20 cellular contexts compared by ENCODE assay signal in the genomic region with DNA sequence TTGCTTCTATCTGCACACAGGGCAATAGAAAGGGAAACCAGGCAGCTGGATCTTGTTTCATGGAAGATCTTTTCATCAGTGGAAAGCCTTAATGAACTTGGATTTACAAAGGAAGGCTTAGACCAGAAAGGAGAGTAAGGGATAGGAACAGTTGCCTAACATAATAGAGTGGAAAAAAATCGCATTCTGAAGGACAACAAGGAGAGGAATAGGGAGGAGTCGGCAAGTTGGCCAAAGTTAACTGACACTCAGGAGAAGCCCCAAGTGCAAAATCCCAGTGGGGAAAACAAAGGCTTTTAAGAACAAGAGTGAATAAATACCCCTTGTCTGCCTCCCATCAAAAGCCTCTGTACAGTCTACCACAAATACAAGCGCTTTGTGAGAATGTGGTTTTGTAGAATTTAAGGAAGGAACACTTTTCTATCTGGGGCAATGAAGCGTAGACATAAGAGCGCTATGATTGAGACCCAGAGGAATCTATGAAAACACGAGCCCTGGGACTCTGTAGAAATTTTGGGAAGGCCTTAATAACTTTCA.
DNase-seq lines count a peak whose midpoint lies in the region; ATAC-seq and TF ChIP-seq lines count a peak whose summit lies in the region.
"Had no signal": no experiment of that assay in that cellular context is flagged by ENCODE, and none has a peak within 500 bp of the region (broad histone marks: within the 10 kb centered on the region; RNA-seq: fewer than 3 reads in every experiment).

No MANE protein-coding gene starts in this region.

- DNase-seq in KBM-7 (peak; percentile 9), kidney tubule cell (ENCODE audit: low spot score) (peak; percentile 45), NCI-H146 (lab: John Stamatoyannopoulos, UW) (no peak)
- DNase-seq in activated T-cell treated with anti-CD3 and anti-CD28 coated beads, Interleukin-2, amount 50 U/mL, for 48 hours, result no peak
- DNase-seq: CD4-positive, alpha-beta memory T cell; DMS79 treated with DMSO at 0.1 percent for 48 hours; GM23248; NCI-H1048; NCI-H2081 treated with DMSO at 0.1 percent for 48 hours; NCI-H345; NCI-H526 treated with DMSO at 0.1 percent for 48 hours had no signal

- no peak for TF ChIP-seq CTCF in brain (conservative IDR thresholded peaks at IDR 0.05)

- no peak for ATAC-seq in activated CD4-positive, CD25-positive, alpha-beta regulatory T cell treated with anti-CD3 and anti-CD28 coated beads, Interleukin-2, amount 50 U/mL, for 24 hours
- ATAC-seq: GM12878, HepG2 had no signal

- in situ Hi-C loops in KBM-7 (cut with MboI; ENCODE audit: low pct_unique_long_range_greater_than_20kb, low sequenced_read_pairs), result no loop called here

- peak overlapping the region in 4 of 5 experiments; percentile 45 to 61 (median 58) for H3K27ac Mint-ChIP-seq in brain
- H3K27ac Mint-ChIP-seq: B cell; CD4-positive, alpha-beta memory T cell had no signal

- no peaks in the 10 kb centered on the region for H3K27me3 Mint-ChIP-seq in brain

- H3K4me3 Mint-ChIP-seq in brain, result no peak overlapping the region
- H3K4me3 Mint-ChIP-seq: B cell had no signal

- peak overlapping the region; percentile 55 for H3K27ac ChIP-seq in temporal lobe (ENCODE audit: low read depth, low read length)
- H3K27ac ChIP-seq: GM23248, KMS-11, RWPE1, SJSA1 had no signal

- no peaks in the 10 kb centered on the region for H3K36me3 Mint-ChIP-seq in brain
- H3K36me3 Mint-ChIP-seq: CD4-positive, alpha-beta memory T cell had no signal

- no peaks in the 10 kb centered on the region for H3K9me3 Mint-ChIP-seq in brain
- H3K9me3 Mint-ChIP-seq: CD4-positive, alpha-beta memory T cell had no signal

- peaks cover 18% of the 10 kb centered on the region for H3K4me1 Mint-ChIP-seq in brain
- H3K4me1 Mint-ChIP-seq: B cell had no signal

Comparison
In these comparisons a context has a peak if more than half of its experiments do, and no peak if none do; other contexts are left out.
1. DNase-seq: peak in KBM-7 (single experiment) and kidney tubule cell (single experiment); none in NCI-H146 (single experiment) and activated T-cell treated with anti-CD3 and anti-CD28 coated beads, Interleukin-2, amount 50 U/mL, for 48 hours (0 of 2).